Comparison of ENCODE assay signal across 27 cellular contexts in genomic region chr11:18927550-18928322, GRCh38. TPM values are rescaled to one million over a fixed set of nuclear protein-coding genes. Genes with fewer than 3 reads are reported as not detected.
"Had no signal": no experiment of that assay in that cellular context is flagged by ENCODE, and none has a peak within 500 bp of the region (broad histone marks: within the 10 kb centered on the region; RNA-seq: fewer than 3 reads in every experiment).

No MANE protein-coding gene starts in this region.

- DNase-seq: activated CD4-positive, alpha-beta T cell treated with anti-CD3 and anti-CD28 coated beads, Interleukin-2, amount 50 U/mL, for 1 hour; activated CD4-positive, CD25-positive, alpha-beta regulatory T cell; activated CD8-positive, alpha-beta memory T cell treated with anti-CD3 and anti-CD28 coated beads, Interleukin-2, amount 50 U/mL, for 4 hours; activated CD8-positive, alpha-beta T cell treated with anti-CD3 and anti-CD28 coated beads for 36 hours; activated gamma-delta T cell treated with Interleukin-2 at 50 U/mL for 16 hours; activated naive CD4-positive, alpha-beta T cell treated with anti-CD3 and anti-CD28 coated beads, Interleukin-2, amount 10 ng/mL, durations not matched to agents 7 days and 5 days; activated naive CD8-positive, alpha-beta T cell treated with anti-CD3 and anti-CD28 coated beads for 36 hours; activated T-cell treated with anti-CD3 and anti-CD28 coated beads, Interleukin-2, amount 50 U/mL, for 72 hours; anterior cingulate cortex; central memory CD4-positive, alpha-beta T cell; NCI-H1092; NCI-H1417; NCI-H1694; NCI-H2029 treated with DMSO at 0.1 percent for 48 hours; NCI-H510A treated with DMSO at 0.1 percent for 48 hours; NCI-H69; NK-92 treated with Interleukin-12 subunit alpha and Interleukin-12 subunit beta, amount 100 ng/mL, for 24 hours; SK-N-SH; T-helper 2 cell; T1000 had no signal

- H3K27me3 ChIP-seq: SJCRH30 had no signal

- H3K36me3 ChIP-seq: SJCRH30 had no signal

- H3K4me3 ChIP-seq: SJCRH30 had no signal

- H3K27ac ChIP-seq: KMS-11, SJCRH30, VCaP had no signal

- ATAC-seq: activated CD8-positive, alpha-beta T cell treated with anti-CD3 and anti-CD28 coated beads for 36 hours; activated T-cell treated with anti-CD3 and anti-CD28 coated beads, Interleukin-2, amount 50 U/mL, for 72 hours; Right ventricle myocardium inferior had no signal

RNA-seq across cellular contexts. Expression of gene MRGPRX1, which starts 11.5 kb away (rescaled TPM):
- total RNA-seq: activated CD8-positive, alpha-beta T cell treated with anti-CD3 and anti-CD28 coated beads for 36 hours; activated naive CD8-positive, alpha-beta T cell treated with anti-CD3 and anti-CD28 coated beads for 36 hours; activated T-cell treated with anti-CD3 and anti-CD28 coated beads, Interleukin-2, amount 50 U/mL, for 72 hours; activated T-helper 2 cell treated with anti-CD3 and anti-CD28 coated beads, Interferon-gamma antibody, Interleukin-2, Interleukin-4, amounts not matched to agents 10 μg/mL and 5 μg/mL and 100 μg/mL, durations not matched to agents 14 hours and 24 hours and 36 hours; chondrocyte; MCF 10A; Right ventricle myocardium inferior; SJCRH30 had no signal
